In genomic region chr6:44151348-44152108, GRCh38 we compare ENCODE assay signal across 9 cellular contexts. TPM values are rescaled to one million over a fixed set of nuclear protein-coding genes. Genes with fewer than 3 reads are reported as not detected.
DNase-seq lines count a peak whose midpoint lies in the region; ATAC-seq, FAIRE-seq and TF ChIP-seq lines count a peak whose summit lies in the region.
"Had no signal": no experiment of that assay in that cellular context is flagged by ENCODE, and none has a peak within 500 bp of the region (broad histone marks: within the 10 kb centered on the region; RNA-seq: fewer than 3 reads in every experiment).

No MANE protein-coding gene starts in this region.

- no peaks in the 10 kb centered on the region for H3K27me3 ChIP-seq in testis

- peaks cover 3% of the 10 kb centered on the region for H3K4me1 ChIP-seq in testis

- DNase-seq in DMS 273 (lab: John Stamatoyannopoulos, UW; ENCODE audit: unreplicated experiment) (peak; percentile 72), DMS 273 treated with DMSO at 0.1 percent for 48 hours (lab: John Stamatoyannopoulos, UW) (no peak), RCC 7860 (ENCODE audit: low spot score) (peak; percentile 15), fibroblast of villous mesenchyme (ENCODE audit: low read depth) (peak; percentile 58), omental fat pad (ENCODE audit: low spot score) (peak; percentile 74), testis (peak; percentile 83)

- no peak overlapping the region for H3K27ac Mint-ChIP-seq in activated T-helper 17 cell treated with anti-CD3 and anti-CD28 coated beads, Interleukin-2, amount 50 U/mL, for 72 hours

- WGBS in testis, 2 donors: 20 to 67% methylated on average over 2 to 31 of the region's 31 CpGs

- peaks cover 24% of the 10 kb centered on the region for H3K36me3 Mint-ChIP-seq in activated T-helper 17 cell treated with anti-CD3 and anti-CD28 coated beads, Interleukin-2, amount 50 U/mL, for 72 hours (ENCODE audit: low read depth)

- H3K36me3 ChIP-seq in testis (ENCODE audit: low read depth, missing control alignments): no peaks in the 10 kb centered on the region

- TF ChIP-seq CTCF in fibroblast of villous mesenchyme (IDR thresholded peaks at IDR 0.05; ENCODE audit: insufficient read depth, low read depth, low read length) (peak; percentile 96), omental fat pad (IDR thresholded peaks at IDR 0.05) (peak in 2 of 3 donors; percentile 95 to 100), testis (IDR thresholded peaks at IDR 0.05) (peak; percentile 98 to 100 (median 99))

- H3K9me3 ChIP-seq in testis: no peaks in the 10 kb centered on the region

- peak; percentile 68 for ATAC-seq in HG03159 (IDR thresholded peaks at IDR 0.05; ENCODE audit: unreplicated experiment)
- ATAC-seq in activated T-helper 17 cell treated with anti-CD3 and anti-CD28 coated beads, Interleukin-2, amount 50 U/mL, for 72 hours (replicated peaks): peak; percentile 91
- ATAC-seq in omental fat pad (ENCODE audit: low FRiP score): peak; percentile 84

- FAIRE-seq in RCC 7860 (lab: Jason Lieb, UNC): no peak
- FAIRE-seq: A204.1 had no signal

- no peak for TF ChIP-seq POLR2A in testis (IDR thresholded peaks at IDR 0.05)

- no peaks in the 10 kb centered on the region for H3K27me3 Mint-ChIP-seq in activated T-helper 17 cell treated with anti-CD3 and anti-CD28 coated beads, Interleukin-2, amount 50 U/mL, for 72 hours

- intact Hi-C loops in testis (cut with DNase I; ENCODE audit: low total_unique reads): loop anchor here (5.0 kb wide), 1 partner anchor 59 kb away; no protein-coding TSS in a partner anchor

- H3K4me3 ChIP-seq in fibroblast of villous mesenchyme (ENCODE audit: low read depth, low read length): no peak overlapping the region
- no peak overlapping the region for H3K4me3 ChIP-seq in testis

- no peaks in the 10 kb centered on the region for H3K4me1 Mint-ChIP-seq in activated T-helper 17 cell treated with anti-CD3 and anti-CD28 coated beads, Interleukin-2, amount 50 U/mL, for 72 hours

- no peak overlapping the region for H3K27ac ChIP-seq in testis

- H3K9me3 Mint-ChIP-seq in activated T-helper 17 cell treated with anti-CD3 and anti-CD28 coated beads, Interleukin-2, amount 50 U/mL, for 72 hours: no peaks in the 10 kb centered on the region

- H3K4me3 Mint-ChIP-seq in activated T-helper 17 cell treated with anti-CD3 and anti-CD28 coated beads, Interleukin-2, amount 50 U/mL, for 72 hours: no peak overlapping the region

RNA-seq across cellular contexts. Expression of gene CAPN11, which starts 7.1 kb away (rescaled TPM):
- total RNA-seq in activated T-helper 17 cell treated with anti-CD3 and anti-CD28 coated beads, Interleukin-2, amount 50 U/mL, for 72 hours: 1 to 10 TPM in 1 of 2 donors, not detected in 1; 1.1 TPM
- total RNA-seq in fibroblast of villous mesenchyme (not detected in 2 replicates), omental fat pad (1 to 10 TPM in 3 of 4 donors, under 1 TPM in 1; 0.09 to 8.4 (median 3.3) TPM), testis (10 to 100 TPM; 20.5 to 23.5 TPM)
- 115 TPM for polyA plus RNA-seq in testis (ENCODE audit: insufficient read depth, low read depth, low replicate concordance)

RNA-seq across cellular contexts. Expression of gene TMEM63B, which starts 24.2 kb away (rescaled TPM):
- total RNA-seq in activated T-helper 17 cell treated with anti-CD3 and anti-CD28 coated beads, Interleukin-2, amount 50 U/mL, for 72 hours: 10 to 100 TPM; 12.1 to 21.4 TPM
- total RNA-seq in fibroblast of villous mesenchyme (21.3 and 32.4 TPM in 2 replicates), omental fat pad (10 to 100 TPM; 17.0 to 23.4 (median 20.6) TPM), testis (100 to 1,000 TPM; 139 to 170 TPM)
- polyA plus RNA-seq in testis (ENCODE audit: insufficient read depth, low read depth, low replicate concordance): 79.0 TPM

RNA-seq across cellular contexts. Expression of gene MRPL14, which starts 24.3 kb away (rescaled TPM):
- total RNA-seq in activated T-helper 17 cell treated with anti-CD3 and anti-CD28 coated beads, Interleukin-2, amount 50 U/mL, for 72 hours: 10 to 100 TPM; 29.3 to 54.0 TPM
- total RNA-seq in fibroblast of villous mesenchyme: 47.5 and 51.9 TPM in 2 replicates
- 10 to 100 TPM; 29.2 to 36.3 (median 35.5) TPM for total RNA-seq in omental fat pad
- 10 to 100 TPM; 47.6 to 53.5 TPM for total RNA-seq in testis
- 86.5 TPM for polyA plus RNA-seq in testis (ENCODE audit: insufficient read depth, low read depth, low replicate concordance)
